In genomic region chr7:116576350-116577319, GRCh38 we compare ENCODE assay signal across 10 cellular contexts. TPM values are rescaled to one million over a fixed set of nuclear protein-coding genes. Genes with fewer than 3 reads are reported as not detected.
DNase-seq lines count a peak whose midpoint lies in the region; ATAC-seq and TF ChIP-seq lines count a peak whose summit lies in the region.
"Had no signal": no experiment of that assay in that cellular context is flagged by ENCODE, and none has a peak within 500 bp of the region (broad histone marks: within the 10 kb centered on the region; RNA-seq: fewer than 3 reads in every experiment).

No MANE protein-coding gene starts in this region.

- H3K27me3 Mint-ChIP-seq in chondrocyte (ENCODE audit: low read depth): no peaks in the 10 kb centered on the region

- TF ChIP-seq CTCF in chondrocyte (IDR thresholded peaks at IDR 0.05) (peak; percentile 41), GM20000 (IDR thresholded peaks at IDR 0.05; ENCODE audit: extremely low read depth, missing control alignments) (no peak)

- no peak overlapping the region for H3K4me3 ChIP-seq in skeletal muscle cell (ENCODE audit: low read depth, low read length)

- peak overlapping the region; percentile 92 for H3K27ac Mint-ChIP-seq in chondrocyte (ENCODE audit: unreplicated experiment)
- H3K27ac Mint-ChIP-seq: T-helper 1 cell treated with Interleukin-12 subunit alpha and Interleukin-12 subunit beta and Interleukin-4 antibody, amounts not matched to agents 30 μg/mL and 1 μg/mL, for 36 hours had no signal

- H3K27ac ChIP-seq in substantia nigra (ENCODE audit: low read depth, low read length, poor library complexity, severe bottlenecking): no peak overlapping the region

- H3K4me3 Mint-ChIP-seq in chondrocyte (ENCODE audit: unreplicated experiment): peak overlapping the region; percentile 9
- H3K4me3 Mint-ChIP-seq: neural crest cell; T-helper 1 cell treated with Interleukin-12 subunit alpha and Interleukin-12 subunit beta and Interleukin-4 antibody, amounts not matched to agents 30 μg/mL and 1 μg/mL, for 36 hours had no signal

- ATAC-seq in GM19463 (IDR thresholded peaks at IDR 0.05; ENCODE audit: unreplicated experiment) (peak; percentile 31), HG03457 (IDR thresholded peaks at IDR 0.05; ENCODE audit: unreplicated experiment) (peak; percentile 12)

- peaks cover 3% of the 10 kb centered on the region for H3K9me3 Mint-ChIP-seq in chondrocyte (ENCODE audit: low read depth)
- H3K9me3 Mint-ChIP-seq: neural crest cell; T-helper 1 cell treated with Interleukin-12 subunit alpha and Interleukin-12 subunit beta and Interleukin-4 antibody, amounts not matched to agents 30 μg/mL and 1 μg/mL, for 36 hours had no signal

- peaks cover 77% of the 10 kb centered on the region for H3K4me1 Mint-ChIP-seq in chondrocyte (ENCODE audit: low read depth)

- DNase-seq in chondrocyte (ENCODE audit: low spot score) (no peak), skeletal muscle cell (ENCODE audit: low read depth) (peak; percentile 89), substantia nigra (lab: John Stamatoyannopoulos, UW) (no peak), iPS-NIHi11 (ENCODE audit: low spot score) (no peak), GM20000 (ENCODE audit: low spot score) (no peak), NCI-H2081 treated with DMSO at 0.1 percent for 48 hours (lab: John Stamatoyannopoulos, UW) (no peak)

- H3K36me3 Mint-ChIP-seq in chondrocyte (ENCODE audit: low read depth): no peaks in the 10 kb centered on the region

RNA-seq across cellular contexts. Expression of gene CAV1, which starts 51.8 kb away (rescaled TPM):
- total RNA-seq in chondrocyte: 230 to 297 TPM (median 296 TPM) in 3 replicates
